26 cellular contexts compared by ENCODE assay signal in genomic region chr2:191351921-191352320, GRCh38.
DNase-seq lines count a peak whose midpoint lies in the region; TF ChIP-seq lines count a peak whose summit lies in the region.
"Had no signal": no experiment of that assay in that cellular context is flagged by ENCODE, and none has a peak within 500 bp of the region (broad histone marks: within the 10 kb centered on the region; RNA-seq: fewer than 3 reads in every experiment).

No MANE protein-coding gene starts in this region.

- H3K4me3 ChIP-seq in adipocyte (ENCODE audit: low read length) (no peak overlapping the region), fibroblast of mammary gland (ENCODE audit: control insufficient read depth, low read depth, low read length) (no peak overlapping the region), smooth muscle cell (no peak overlapping the region), Caco-2 (ENCODE audit: low read depth, low read length) (no peak overlapping the region)
- H3K4me3 ChIP-seq: gastroesophageal sphincter, left ventricle myocardium inferior, prostate gland, sigmoid colon, testis had no signal

- WGBS in smooth muscle cell (ENCODE audit: low lambda C conversion rate) = 80% methylated on average over 2 of the region's 2 CpGs

- H3K27me3 Mint-ChIP-seq in HFFc6 (ENCODE audit: insufficient read depth) (peaks cover 5% of the 10 kb centered on the region), Caco-2 (ENCODE audit: insufficient read depth, unreplicated experiment) (no peaks in the 10 kb centered on the region), progenitor cell of endocrine pancreas (no peaks in the 10 kb centered on the region)
- H3K27me3 Mint-ChIP-seq: activated CD4-positive, alpha-beta memory T cell treated with anti-CD3 and anti-CD28 coated beads, Interleukin-2, amount 10 ng/mL, durations not matched to agents 7 days and 5 days had no signal

- no peaks in the 10 kb centered on the region for H3K27me3 ChIP-seq in adipocyte (replicated peaks; ENCODE audit: control insufficient read depth, insufficient read depth, low read length)
- no peaks in the 10 kb centered on the region for H3K27me3 ChIP-seq in smooth muscle cell (ENCODE audit: low read depth)
- no peaks in the 10 kb centered on the region for H3K27me3 ChIP-seq in Caco-2 (replicated peaks; ENCODE audit: control insufficient read depth, insufficient read depth, low read length)
- H3K27me3 ChIP-seq: gastroesophageal sphincter, neutrophil, sigmoid colon, testis had no signal

- H3K36me3 ChIP-seq in adipocyte (ENCODE audit: control insufficient read depth, insufficient read depth, low read length, severe bottlenecking) (peaks cover 41% of the 10 kb centered on the region), smooth muscle cell (ENCODE audit: low read depth) (no peaks in the 10 kb centered on the region), Caco-2 (ENCODE audit: control insufficient read depth, insufficient read depth, low read length) (peaks cover 2% of the 10 kb centered on the region; the same call in 1 of the 2 replicates)
- H3K36me3 ChIP-seq: gastroesophageal sphincter, neutrophil, prostate gland, sigmoid colon had no signal

- POLR2A ChIA-PET in Caco-2 (lab: Charles Lee) = no interaction called here

- no peak for TF ChIP-seq CTCF in HFFc6 (IDR thresholded peaks at IDR 0.05)
- no peak for TF ChIP-seq CTCF in fibroblast of mammary gland (conservative IDR thresholded peaks at IDR 0.05; ENCODE audit: control insufficient read depth, insufficient read depth, low read depth, low read length)
- no peak for TF ChIP-seq CTCF in smooth muscle cell (IDR thresholded peaks at IDR 0.05; ENCODE audit: borderline replicate concordance, insufficient read depth, poor library complexity, severe bottlenecking)
- no peak for TF ChIP-seq CTCF in Caco-2 (IDR thresholded peaks at IDR 0.05; ENCODE audit: insufficient read depth in 1 of 2, low read depth in 1 of 2, low read length in 1 of 2, severe bottlenecking in 1 of 2, unreplicated experiment in 1 of 2)
- no peak for TF ChIP-seq CTCF in progenitor cell of endocrine pancreas (IDR thresholded peaks at IDR 0.05; ENCODE audit: unreplicated experiment)

- H3K4me3 Mint-ChIP-seq in HFFc6 = no peak overlapping the region
- no peak overlapping the region for H3K4me3 Mint-ChIP-seq in Caco-2 (ENCODE audit: unreplicated experiment)
- H3K4me3 Mint-ChIP-seq in progenitor cell of endocrine pancreas (ENCODE audit: low read depth) = no peak overlapping the region
- H3K4me3 Mint-ChIP-seq: activated CD4-positive, alpha-beta memory T cell treated with anti-CD3 and anti-CD28 coated beads, Interleukin-2, amount 10 ng/mL, durations not matched to agents 7 days and 5 days; activated naive CD8-positive, alpha-beta T cell; CD4-positive, CD25-positive, alpha-beta regulatory T cell had no signal

- CTCF ChIA-PET in Caco-2 (lab: Charles Lee) = no interaction called here

- H3K27ac Mint-ChIP-seq in HFFc6 (peak overlapping the region; percentile 75), Caco-2 (ENCODE audit: unreplicated experiment) (no peak overlapping the region), progenitor cell of endocrine pancreas (no peak overlapping the region)
- H3K27ac Mint-ChIP-seq: activated CD4-positive, alpha-beta memory T cell treated with anti-CD3 and anti-CD28 coated beads, Interleukin-2, amount 10 ng/mL, durations not matched to agents 7 days and 5 days; activated naive CD8-positive, alpha-beta T cell; activated T-helper 2 cell treated with anti-CD3 and anti-CD28 coated beads, Interferon-gamma antibody, Interleukin-2, Interleukin-4, amounts not matched to agents 10 μg/mL and 5 μg/mL and 100 μg/mL, durations not matched to agents 14 hours and 24 hours and 36 hours; CD4-positive, CD25-positive, alpha-beta regulatory T cell had no signal

- no peak overlapping the region for H2AFZ ChIP-seq in smooth muscle cell (ENCODE audit: low read depth)

- no peaks in the 10 kb centered on the region for H4K20me1 ChIP-seq in smooth muscle cell (ENCODE audit: low read depth)

- H3K9me3 Mint-ChIP-seq in HFFc6 = peaks cover 11% of the 10 kb centered on the region; the same call in 1 of the 2 replicates
- no peaks in the 10 kb centered on the region for H3K9me3 Mint-ChIP-seq in Caco-2 (ENCODE audit: unreplicated experiment)
- no peaks in the 10 kb centered on the region for H3K9me3 Mint-ChIP-seq in progenitor cell of endocrine pancreas (ENCODE audit: low read depth)
- H3K9me3 Mint-ChIP-seq: activated CD4-positive, alpha-beta memory T cell treated with anti-CD3 and anti-CD28 coated beads, Interleukin-2, amount 10 ng/mL, durations not matched to agents 7 days and 5 days; activated T-helper 2 cell treated with anti-CD3 and anti-CD28 coated beads, Interferon-gamma antibody, Interleukin-2, Interleukin-4, amounts not matched to agents 10 μg/mL and 5 μg/mL and 100 μg/mL, durations not matched to agents 14 hours and 24 hours and 36 hours had no signal

- H3K4me1 Mint-ChIP-seq in HFFc6 (ENCODE audit: low read depth) (peaks cover 71% of the 10 kb centered on the region), Caco-2 (ENCODE audit: low read depth, unreplicated experiment) (no peaks in the 10 kb centered on the region), progenitor cell of endocrine pancreas (ENCODE audit: low read depth) (peaks cover 2% of the 10 kb centered on the region)
- H3K4me1 Mint-ChIP-seq: activated CD4-positive, alpha-beta memory T cell treated with anti-CD3 and anti-CD28 coated beads, Interleukin-2, amount 10 ng/mL, durations not matched to agents 7 days and 5 days; CD4-positive, CD25-positive, alpha-beta regulatory T cell had no signal

- DNase-seq in HFFc6 = no peak
- DNase-seq in adipocyte (ENCODE audit: low read depth) = peak; percentile 31
- peak; percentile 55 for DNase-seq in fibroblast of mammary gland (ENCODE audit: low read depth)
- DNase-seq in smooth muscle cell (lab: John Stamatoyannopoulos, UW; ENCODE audit: unreplicated experiment) = no peak
- no peak for DNase-seq in SIG-M5 treated with dmso at 0.1 percent for 504 hours (lab: John Stamatoyannopoulos, UW; ENCODE audit: unreplicated experiment)
- DNase-seq in Caco-2 = no peak
- no peak for DNase-seq in progenitor cell of endocrine pancreas (ENCODE audit: low spot score, unreplicated experiment)
- DNase-seq: activated CD4-positive, alpha-beta memory T cell treated with anti-CD3 and anti-CD28 coated beads, Interleukin-2, amount 10 ng/mL, durations not matched to agents 7 days and 5 days; activated CD8-positive, alpha-beta memory T cell treated with anti-CD3 and anti-CD28 coated beads, Interleukin-2, amount 50 U/mL, for 48 hours; CD4-positive, CD25-positive, alpha-beta regulatory T cell; effector memory CD4-positive, alpha-beta T cell; erythroblast; GOT3; left ventricle myocardium inferior; NCI-H1105 treated with DMSO at 0.1 percent for 48 hours; NCI-H2029 treated with DMSO at 0.1 percent for 48 hours; NCI-H748 treated with DMSO at 0.1 percent for 48 hours; sigmoid colon; stimulated activated naive CD8-positive, alpha-beta T cell treated with anti-CD3 and anti-CD28 coated beads, Interleukin-15, Interleukin-2, amounts not matched to agents 100 U/mL and 50 U/mL, for 24 hours; T-helper 1 cell; testis had no signal

- peaks cover 18% of the 10 kb centered on the region for H3K79me2 ChIP-seq in smooth muscle cell (ENCODE audit: low read depth)

- intact Hi-C loops in Caco-2 (cut with micrococcal nuclease; ENCODE audit: unreplicated experiment) = loop anchor here (2.0 kb wide), 1 partner anchor 33 kb away; no protein-coding TSS in a partner anchor

- BruUV-seq in Caco-2 (replicated peaks; lab: Mats Ljungman, UMichigan) = no TSS peak

- no peaks in the 10 kb centered on the region for H3F3A ChIP-seq in smooth muscle cell (ENCODE audit: low read depth)

- peaks cover 2% of the 10 kb centered on the region for H3K9me3 ChIP-seq in adipocyte (ENCODE audit: control insufficient read depth, low read length)
- no peaks in the 10 kb centered on the region for H3K9me3 ChIP-seq in smooth muscle cell (replicated peaks; ENCODE audit: low read depth)
- no peaks in the 10 kb centered on the region for H3K9me3 ChIP-seq in Caco-2
- H3K9me3 ChIP-seq: gastroesophageal sphincter, neutrophil, prostate gland, sigmoid colon, testis had no signal

- peak overlapping the region; percentile 45 for H3K4me2 ChIP-seq in smooth muscle cell

- H3K9ac ChIP-seq in adipocyte (ENCODE audit: low read length) = no peak overlapping the region
- H3K9ac ChIP-seq in smooth muscle cell (ENCODE audit: low read depth) = no peak overlapping the region

- peak overlapping the region; percentile 73 for H3K27ac ChIP-seq in smooth muscle cell (ENCODE audit: low read depth)
- H3K27ac ChIP-seq: gastroesophageal sphincter, left ventricle myocardium inferior, neutrophil, prostate gland, sigmoid colon, testis had no signal

- H3K36me3 Mint-ChIP-seq in HFFc6 (ENCODE audit: low read depth) (peaks cover 76% of the 10 kb centered on the region), Caco-2 (ENCODE audit: insufficient read depth, unreplicated experiment) (peaks cover 35% of the 10 kb centered on the region), progenitor cell of endocrine pancreas (ENCODE audit: insufficient read depth) (peaks cover 44% of the 10 kb centered on the region)
- H3K36me3 Mint-ChIP-seq: CD4-positive, CD25-positive, alpha-beta regulatory T cell had no signal

- H3K4me1 ChIP-seq in adipocyte (ENCODE audit: control insufficient read depth, insufficient read depth, low read length) = peaks cover 24% of the 10 kb centered on the region
- H3K4me1 ChIP-seq in smooth muscle cell (ENCODE audit: low read depth) = no peaks in the 10 kb centered on the region
- H3K4me1 ChIP-seq in Caco-2 = no peaks in the 10 kb centered on the region
- H3K4me1 ChIP-seq: prostate gland, sigmoid colon, testis had no signal

Comparison
In these comparisons a context has a peak if more than half of its experiments do, and no peak if none do; other contexts are left out.
1. DNase-seq: peak in adipocyte (single experiment) and fibroblast of mammary gland (single experiment); none in HFFc6 (single experiment), smooth muscle cell (single experiment), SIG-M5 treated with dmso at 0.1 percent for 504 hours (single experiment), Caco-2 (0 of 2) and progenitor cell of endocrine pancreas (single experiment).